24 cellular contexts compared by ENCODE assay signal in genomic region chr10:48234807-48235206, GRCh38. TPM values are rescaled to one million over a fixed set of nuclear protein-coding genes. Genes with fewer than 3 reads are reported as not detected.
"Had no signal": no experiment of that assay in that cellular context is flagged by ENCODE, and none has a peak within 500 bp of the region (broad histone marks: within the 10 kb centered on the region; RNA-seq: fewer than 3 reads in every experiment).

No MANE protein-coding gene starts in this region.

- H3K27ac ChIP-seq: HL-60, KMS-11 had no signal

- FAIRE-seq: HTR-8/SVneo, K562, RCC 7860 had no signal

- H3K9me3 ChIP-seq: SK-N-SH had no signal

- H3K36me3 Mint-ChIP-seq: IgD-negative memory B cell had no signal

- H3K4me3 Mint-ChIP-seq: IgD-negative memory B cell had no signal

- H3K9ac ChIP-seq: KMS-11, SK-N-SH had no signal

- H3K9me3 Mint-ChIP-seq: IgD-negative memory B cell had no signal

- ATAC-seq: K562 had no signal

- DNase-seq: Kasumi-1, MM.1S, NCI-H1092 treated with DMSO at 0.1 percent for 48 hours, NCI-H1436, NCI-H187, NCI-H2029, NCI-H2081 treated with DMSO at 0.1 percent for 48 hours, NCI-H226, NCI-H446, NCI-H510A, NCI-H524 treated with DMSO at 0.1 percent for 48 hours, NCI-H774, RPMI8226, SHP77, SK-N-SH, SW 1271 had no signal

- H3K4me3 ChIP-seq: K562 had no signal

- H3K27ac Mint-ChIP-seq: IgD-negative memory B cell had no signal

- H3K4me2 ChIP-seq: KMS-11, SK-N-SH had no signal

RNA-seq across cellular contexts. Expression of gene FRMPD2, which starts 39.7 kb away (rescaled TPM):
- total RNA-seq: M059J, SK-MEL-5 had no signal
- polyA plus RNA-seq: IgD-negative memory B cell had no signal
